23 cellular contexts compared by ENCODE assay signal in the genomic region with DNA sequence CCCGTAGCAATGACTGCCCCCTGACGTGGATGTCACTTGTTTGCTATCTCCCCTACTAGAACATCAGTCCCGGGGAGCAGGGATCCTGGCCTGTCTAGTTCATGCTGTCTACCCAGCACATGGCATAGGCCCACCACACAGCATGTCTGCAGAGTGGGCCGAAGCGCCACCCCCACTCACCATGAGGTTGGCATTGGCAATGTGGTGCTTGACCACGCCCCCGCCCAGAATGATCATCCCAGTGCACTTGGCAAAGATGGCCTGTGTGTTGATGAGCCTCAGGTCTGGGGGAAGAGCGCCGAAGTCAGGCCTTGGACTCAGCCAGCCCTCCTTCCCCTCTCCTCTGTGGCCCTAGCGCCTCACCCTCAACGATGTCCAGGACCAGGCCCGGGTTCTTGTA. TPM values are rescaled to one million over a fixed set of nuclear protein-coding genes. Genes with fewer than 3 reads are reported as not detected.
DNase-seq lines count a peak whose midpoint lies in the region; ATAC-seq lines count a peak whose summit lies in the region.
"Had no signal": no experiment of that assay in that cellular context is flagged by ENCODE, and none has a peak within 500 bp of the region (broad histone marks: within the 10 kb centered on the region; RNA-seq: fewer than 3 reads in every experiment).

No MANE protein-coding gene starts in this region.

- no peak overlapping the region for H2BK5ac ChIP-seq in mesenchymal stem cell (ENCODE audit: low read depth, low read length, poor library complexity, severe bottlenecking)

- peak overlapping the region; percentile 7 for H3K9ac ChIP-seq in mesenchymal stem cell (ENCODE audit: low read length)

- no peak overlapping the region for H2AFZ ChIP-seq in mesenchymal stem cell (ENCODE audit: low read depth, low read length)

- 98% methylated on average over 12 of the region's 12 CpGs for WGBS in mesenchymal stem cell

- no peak overlapping the region for H2AK5ac ChIP-seq in mesenchymal stem cell (ENCODE audit: low read length, severe bottlenecking)

- H3K4me1 Mint-ChIP-seq in activated naive CD8-positive, alpha-beta T cell (ENCODE audit: low read depth) = peaks cover 30% of the 10 kb centered on the region
- H3K4me1 Mint-ChIP-seq in activated naive CD8-positive, alpha-beta T cell treated with anti-CD3 and anti-CD28 coated beads for 36 hours = peaks cover 29% of the 10 kb centered on the region
- H3K4me1 Mint-ChIP-seq in T-helper 17 cell = peaks cover 23% of the 10 kb centered on the region
- H3K4me1 Mint-ChIP-seq in stimulated activated naive B cell treated with anti-CD40 and anti-IgM and Interleukin-4, amounts not matched to agents 10 μg/mL and 1 μg/mL and 100 μg/mL, for 72 hours = peaks cover 33 to 50% of the 10 kb centered on the region in 2 donors

- peak overlapping the region; percentile 41 for H3K27ac Mint-ChIP-seq in activated naive CD8-positive, alpha-beta T cell
- no peak overlapping the region for H3K27ac Mint-ChIP-seq in activated naive CD8-positive, alpha-beta T cell treated with anti-CD3 and anti-CD28 coated beads for 36 hours
- peak overlapping the region; percentile 88 for H3K27ac Mint-ChIP-seq in T-helper 17 cell
- peak overlapping the region; percentile 67 for H3K27ac Mint-ChIP-seq in stimulated activated naive B cell treated with anti-CD40 and anti-IgM and Interleukin-4, amounts not matched to agents 10 μg/mL and 1 μg/mL and 100 μg/mL, for 72 hours
- H3K27ac Mint-ChIP-seq: activated naive CD4-positive, alpha-beta T cell treated with anti-CD3 and anti-CD28 coated beads, Interleukin-2, amount 10 ng/mL, durations not matched to agents 7 days and 5 days; dendritic cell treated with granulocyte-macrophage colony-stimulating factor and Interleukin-4, amounts not matched to agents 40 ng/mL and 50 ng/mL, for 4 days; T-helper 1 cell treated with Interleukin-12 subunit alpha and Interleukin-12 subunit beta and Interleukin-4 antibody, amounts not matched to agents 30 μg/mL and 1 μg/mL, for 36 hours had no signal

- peaks cover 43% of the 10 kb centered on the region for H3K79me1 ChIP-seq in mesenchymal stem cell (replicated peaks; ENCODE audit: low read length, poor library complexity, severe bottlenecking)

- peaks cover 77% of the 10 kb centered on the region in 2 experiments for H3K36me3 ChIP-seq in mesenchymal stem cell (ENCODE audit: control insufficient read depth in 1 of 2, insufficient read depth in 2 of 2, low read depth in 1 of 2, low read length in 2 of 2)

- H3K9me3 ChIP-seq in T-helper 17 cell (ENCODE audit: control insufficient read depth, low read length, poor library complexity, severe bottlenecking) = no peaks in the 10 kb centered on the region
- no peaks in the 10 kb centered on the region for H3K9me3 ChIP-seq in mesenchymal stem cell (ENCODE audit: control insufficient read depth, low read length)
- H3K9me3 ChIP-seq: A549, HAP-1, lower lobe of right lung, spleen, tibial artery had no signal

- H3K4ac ChIP-seq in mesenchymal stem cell (ENCODE audit: low read depth in 1 of 2, low read length in 2 of 2) = no peak overlapping the region

- DNase-seq in activated naive CD8-positive, alpha-beta T cell treated with anti-CD3 and anti-CD28 coated beads for 36 hours = no peak
- DNase-seq in T-helper 17 cell = no peak
- DNase-seq in mesenchymal stem cell = no peak
- DNase-seq in stimulated activated naive B cell treated with anti-CD40 and anti-IgM and Interleukin-4, amounts not matched to agents 10 μg/mL and 1 μg/mL and 100 μg/mL, for 72 hours = no peak
- no peak for DNase-seq in DMS153 treated with DMSO at 0.1 percent for 48 hours (lab: John Stamatoyannopoulos, UW; ENCODE audit: unreplicated experiment)

- no peak overlapping the region for H2BK15ac ChIP-seq in mesenchymal stem cell (ENCODE audit: low read depth, poor library complexity, severe bottlenecking)

- no peak overlapping the region for H3K14ac ChIP-seq in mesenchymal stem cell (ENCODE audit: low read length in 2 of 2)

- no peak overlapping the region for H3K4me3 Mint-ChIP-seq in activated naive CD8-positive, alpha-beta T cell
- no peak overlapping the region for H3K4me3 Mint-ChIP-seq in activated naive CD8-positive, alpha-beta T cell treated with anti-CD3 and anti-CD28 coated beads for 36 hours
- H3K4me3 Mint-ChIP-seq in T-helper 17 cell = no peak overlapping the region
- no peak overlapping the region for H3K4me3 Mint-ChIP-seq in stimulated activated naive B cell treated with anti-CD40 and anti-IgM and Interleukin-4, amounts not matched to agents 10 μg/mL and 1 μg/mL and 100 μg/mL, for 72 hours
- H3K4me3 Mint-ChIP-seq: activated naive CD4-positive, alpha-beta T cell treated with anti-CD3 and anti-CD28 coated beads, Interleukin-2, amount 10 ng/mL, durations not matched to agents 7 days and 5 days; activated T-cell treated with anti-CD3 and anti-CD28 coated beads, Interleukin-2, amount 50 U/mL, for 72 hours; dendritic cell treated with granulocyte-macrophage colony-stimulating factor and Interleukin-4, amounts not matched to agents 40 ng/mL and 50 ng/mL, for 4 days; T-helper 1 cell treated with Interleukin-12 subunit alpha and Interleukin-12 subunit beta and Interleukin-4 antibody, amounts not matched to agents 30 μg/mL and 1 μg/mL, for 36 hours had no signal

- no peak overlapping the region for H3K23ac ChIP-seq in mesenchymal stem cell (ENCODE audit: low read length in 2 of 2)

- no peak overlapping the region for H3K4me3 ChIP-seq in mesenchymal stem cell (ENCODE audit: insufficient read depth in 1 of 2, low read depth in 1 of 2, low read length in 2 of 2)
- H3K4me3 ChIP-seq: A549, cardiac muscle cell, HAP-1, lower lobe of right lung, spleen, tibial artery had no signal

- H3K27me3 ChIP-seq in mesenchymal stem cell (ENCODE audit: control insufficient read depth in 1 of 2, insufficient read depth in 1 of 2, low read length in 2 of 2) = no peaks in the 10 kb centered on the region
- H3K27me3 ChIP-seq: cardiac muscle cell, spleen, tibial artery had no signal

- no peak overlapping the region for H2BK12ac ChIP-seq in mesenchymal stem cell (ENCODE audit: low read length in 2 of 2)

- no peak overlapping the region for H3K18ac ChIP-seq in mesenchymal stem cell (ENCODE audit: low read depth in 1 of 2, low read length in 2 of 2)

- H3K4me2 ChIP-seq in mesenchymal stem cell (ENCODE audit: low read length, poor library complexity, severe bottlenecking) = no peak overlapping the region
- H3K4me2 ChIP-seq: A549 had no signal

- H3K4me1 ChIP-seq in mesenchymal stem cell (ENCODE audit: control insufficient read depth, insufficient read depth, low read depth, low read length) = peaks cover 7% of the 10 kb centered on the region
- H3K4me1 ChIP-seq: A549, HAP-1 had no signal

- no peak overlapping the region for H4K8ac ChIP-seq in mesenchymal stem cell (ENCODE audit: low read length)

- no peak for ATAC-seq in T-helper 17 cell
- ATAC-seq in stimulated activated naive B cell treated with anti-CD40 and anti-IgM and Interleukin-4, amounts not matched to agents 10 μg/mL and 1 μg/mL and 100 μg/mL, for 72 hours (replicated peaks) = no peak
- no peak for ATAC-seq in HG02759 (IDR thresholded peaks at IDR 0.05; ENCODE audit: unreplicated experiment)
- no peak for ATAC-seq in GM19395 (IDR thresholded peaks at IDR 0.05; ENCODE audit: unreplicated experiment)

- H3K36me3 Mint-ChIP-seq in activated naive CD8-positive, alpha-beta T cell = peaks cover 7% of the 10 kb centered on the region
- H3K36me3 Mint-ChIP-seq in activated naive CD8-positive, alpha-beta T cell treated with anti-CD3 and anti-CD28 coated beads for 36 hours = peaks cover 38% of the 10 kb centered on the region
- H3K36me3 Mint-ChIP-seq in T-helper 17 cell (ENCODE audit: low read depth) = peaks cover 9% of the 10 kb centered on the region
- H3K36me3 Mint-ChIP-seq in stimulated activated naive B cell treated with anti-CD40 and anti-IgM and Interleukin-4, amounts not matched to agents 10 μg/mL and 1 μg/mL and 100 μg/mL, for 72 hours = peaks cover 49 to 59% of the 10 kb centered on the region in 2 donors

- H3K27me3 Mint-ChIP-seq in activated naive CD8-positive, alpha-beta T cell = no peaks in the 10 kb centered on the region
- H3K27me3 Mint-ChIP-seq in activated naive CD8-positive, alpha-beta T cell treated with anti-CD3 and anti-CD28 coated beads for 36 hours = no peaks in the 10 kb centered on the region
- no peaks in the 10 kb centered on the region for H3K27me3 Mint-ChIP-seq in T-helper 17 cell
- no peaks in the 10 kb centered on the region for H3K27me3 Mint-ChIP-seq in stimulated activated naive B cell treated with anti-CD40 and anti-IgM and Interleukin-4, amounts not matched to agents 10 μg/mL and 1 μg/mL and 100 μg/mL, for 72 hours
- H3K27me3 Mint-ChIP-seq: activated naive CD4-positive, alpha-beta T cell treated with anti-CD3 and anti-CD28 coated beads, Interleukin-2, amount 10 ng/mL, durations not matched to agents 7 days and 5 days; dendritic cell treated with granulocyte-macrophage colony-stimulating factor and Interleukin-4, amounts not matched to agents 40 ng/mL and 50 ng/mL, for 4 days had no signal

- no peak overlapping the region for H2BK120ac ChIP-seq in mesenchymal stem cell (ENCODE audit: low read depth, low read length)

- H4K91ac ChIP-seq in mesenchymal stem cell (ENCODE audit: low read length) = no peak overlapping the region

- H3K27ac ChIP-seq in mesenchymal stem cell (ENCODE audit: low read length, poor library complexity, severe bottlenecking) = no peak overlapping the region
- H3K27ac ChIP-seq: A549, cardiac muscle cell, lower lobe of right lung, tibial artery had no signal

- H3K9me3 Mint-ChIP-seq in activated naive CD8-positive, alpha-beta T cell (ENCODE audit: low read depth) = no peaks in the 10 kb centered on the region
- H3K9me3 Mint-ChIP-seq in activated naive CD8-positive, alpha-beta T cell treated with anti-CD3 and anti-CD28 coated beads for 36 hours = no peaks in the 10 kb centered on the region
- H3K9me3 Mint-ChIP-seq in stimulated activated naive B cell treated with anti-CD40 and anti-IgM and Interleukin-4, amounts not matched to agents 10 μg/mL and 1 μg/mL and 100 μg/mL, for 72 hours = no peaks in the 10 kb centered on the region
- H3K9me3 Mint-ChIP-seq: activated naive CD4-positive, alpha-beta T cell treated with anti-CD3 and anti-CD28 coated beads, Interleukin-2, amount 10 ng/mL, durations not matched to agents 7 days and 5 days; activated T-cell treated with anti-CD3 and anti-CD28 coated beads, Interleukin-2, amount 50 U/mL, for 72 hours; dendritic cell treated with granulocyte-macrophage colony-stimulating factor and Interleukin-4, amounts not matched to agents 40 ng/mL and 50 ng/mL, for 4 days; T-helper 1 cell treated with Interleukin-12 subunit alpha and Interleukin-12 subunit beta and Interleukin-4 antibody, amounts not matched to agents 30 μg/mL and 1 μg/mL, for 36 hours had no signal

RNA-seq across cellular contexts. Expression of a gene that starts 4.8 kb away (rescaled TPM):
- 10 to 100 TPM; 92.9 to 99.9 TPM for total RNA-seq in activated naive CD8-positive, alpha-beta T cell treated with anti-CD3 and anti-CD28 coated beads for 36 hours
- total RNA-seq in T-helper 17 cell = 100 to 1,000 TPM; 126 to 147 TPM
- polyA plus RNA-seq in mesenchymal stem cell (2013, experiment 1 of 2) = 39.7 TPM
- 39.4 TPM for polyA plus RNA-seq in mesenchymal stem cell (2013, experiment 2 of 2)

RNA-seq across cellular contexts. Expression of a gene that starts 10.3 kb away (rescaled TPM):
- total RNA-seq in activated naive CD8-positive, alpha-beta T cell treated with anti-CD3 and anti-CD28 coated beads for 36 hours = 10 to 100 TPM; 25.7 to 26.8 TPM
- total RNA-seq in T-helper 17 cell = 10 to 100 TPM; 10.5 to 11.1 TPM
- polyA plus RNA-seq in mesenchymal stem cell (2013, experiment 1 of 2) = 5.0 TPM
- polyA plus RNA-seq in mesenchymal stem cell (2013, experiment 2 of 2) = 4.7 TPM

RNA-seq across cellular contexts. Expression of a gene that starts 10.4 kb away (rescaled TPM):
- 100 to 1,000 TPM; 111 to 122 TPM for total RNA-seq in activated naive CD8-positive, alpha-beta T cell treated with anti-CD3 and anti-CD28 coated beads for 36 hours
- total RNA-seq in T-helper 17 cell = 100 to 1,000 TPM; 157 to 181 TPM
- polyA plus RNA-seq in mesenchymal stem cell (2013, experiment 1 of 2) = 70.4 TPM
- polyA plus RNA-seq in mesenchymal stem cell (2013, experiment 2 of 2) = 70.1 TPM

RNA-seq across cellular contexts. Expression of a gene that starts 10.9 kb away (rescaled TPM):
- not detected for total RNA-seq in activated naive CD8-positive, alpha-beta T cell treated with anti-CD3 and anti-CD28 coated beads for 36 hours
- total RNA-seq in T-helper 17 cell = not detected
- polyA plus RNA-seq in mesenchymal stem cell (2013, experiment 1 of 2) = not detected
- polyA plus RNA-seq in mesenchymal stem cell (2013, experiment 2 of 2) = not detected
- total RNA-seq: activated T-cell treated with anti-CD3 and anti-CD28 coated beads, Interleukin-2, amount 50 U/mL, for 72 hours; Calu3; endothelial cell of umbilical vein; kidney epithelial cell; lower lobe of right lung; osteocyte; SK-MEL-5; spleen had no signal
- polyA plus RNA-seq: A549, cardiac muscle cell, endothelial cell of umbilical vein, spleen had no signal

RNA-seq across cellular contexts. Expression of a gene that starts 19.5 kb away (rescaled TPM):
- total RNA-seq in activated naive CD8-positive, alpha-beta T cell treated with anti-CD3 and anti-CD28 coated beads for 36 hours = 10 to 100 TPM; 13.1 to 13.4 TPM
- 1 to 10 TPM; 2.9 to 3.5 TPM for total RNA-seq in T-helper 17 cell
- polyA plus RNA-seq in mesenchymal stem cell (2013, experiment 1 of 2) = 5.2 TPM
- 5.2 TPM for polyA plus RNA-seq in mesenchymal stem cell (2013, experiment 2 of 2)
